In the genomic region with DNA sequence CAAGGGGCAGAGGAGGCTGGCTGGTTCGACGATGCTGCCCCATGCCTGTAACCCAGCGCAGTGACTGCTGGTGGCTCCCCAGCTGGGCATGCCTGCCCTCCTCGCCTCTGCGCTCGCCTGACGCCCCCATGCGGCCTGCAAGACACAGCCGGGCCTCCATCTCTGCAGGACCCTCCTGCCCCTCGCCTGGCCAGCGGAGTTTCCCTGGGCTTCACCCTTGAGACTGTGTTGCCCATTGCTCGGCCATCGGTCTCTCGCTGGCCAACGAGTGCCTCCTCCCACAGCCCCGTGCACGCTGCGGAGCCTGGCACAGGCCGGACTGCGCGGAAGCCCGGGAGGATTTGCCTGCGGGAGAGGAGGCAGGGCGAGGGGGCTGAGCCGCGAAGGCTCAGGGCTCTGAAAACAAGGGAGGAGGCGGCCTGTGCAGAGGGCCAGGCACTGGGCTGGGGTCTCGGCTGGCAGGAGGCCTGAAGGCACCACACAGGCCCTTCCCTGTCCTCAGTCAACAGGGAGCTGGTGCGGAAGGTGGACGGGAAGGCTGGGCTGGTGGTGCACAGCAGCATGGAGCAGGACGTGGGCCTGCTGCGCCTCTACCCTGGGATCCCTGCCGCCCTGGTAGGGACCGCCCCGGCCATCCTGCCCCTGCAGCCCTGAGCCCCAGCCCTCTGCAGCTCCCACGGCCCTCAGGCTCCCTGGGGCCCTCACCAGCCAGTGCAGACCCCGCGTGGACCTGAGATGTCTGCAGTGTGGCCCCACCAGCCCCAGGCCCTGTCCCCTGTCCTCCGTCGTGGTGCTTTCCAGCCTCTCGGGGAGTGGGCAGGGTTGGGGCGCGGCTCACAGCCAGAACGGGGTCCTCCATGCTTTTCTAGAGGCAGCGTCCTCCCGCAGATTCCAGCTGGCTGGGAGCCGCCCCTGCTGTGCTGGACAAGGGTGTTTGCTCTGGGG, we compare ENCODE assay signal across 25 cellular contexts. TPM values are rescaled to one million over a fixed set of nuclear protein-coding genes. Genes with fewer than 3 reads are reported as not detected.
DNase-seq lines count a peak whose midpoint lies in the region; ATAC-seq and TF ChIP-seq lines count a peak whose summit lies in the region.
"Had no signal": no experiment of that assay in that cellular context is flagged by ENCODE, and none has a peak within 500 bp of the region (broad histone marks: within the 10 kb centered on the region; RNA-seq: fewer than 3 reads in every experiment).

No MANE protein-coding gene starts in this region.

- H3K27me3 ChIP-seq in RWPE2 (ENCODE audit: insufficient read depth, poor library complexity, severe bottlenecking) (no peaks in the 10 kb centered on the region), right cardiac atrium (ENCODE audit: control insufficient read depth, insufficient read depth) (no peaks in the 10 kb centered on the region), HAP-1 (ENCODE audit: low read depth) (no peaks in the 10 kb centered on the region)
- H3K27me3 ChIP-seq: SJSA1 had no signal

- no peaks in the 10 kb centered on the region for H3K9me3 ChIP-seq in RWPE2 (ENCODE audit: severe bottlenecking)
- no peaks in the 10 kb centered on the region for H3K9me3 ChIP-seq in right cardiac atrium (ENCODE audit: control insufficient read depth, low read length)
- H3K9me3 ChIP-seq in HAP-1, result no peaks in the 10 kb centered on the region
- H3K9me3 ChIP-seq: A549, heart right ventricle, SJSA1 had no signal

- no peak overlapping the region for H3K27ac ChIP-seq in RWPE2 (ENCODE audit: poor library complexity, severe bottlenecking)
- no peak overlapping the region for H3K27ac ChIP-seq in right cardiac atrium (ENCODE audit: low read length)
- H3K27ac ChIP-seq: A549, heart right ventricle, KMS-11, SJSA1 had no signal

- DNase-seq in activated CD8-positive, alpha-beta memory T cell treated with anti-CD3 and anti-CD28 coated beads, Interleukin-2, amount 50 U/mL, for 4 hours, result peak; percentile 9
- no peak for DNase-seq in activated CD8-positive, alpha-beta memory T cell treated with anti-CD3 and anti-CD28 coated beads for 24 hours
- DNase-seq in RWPE2 (ENCODE audit: low spot score), result peak; percentile 70
- peak; percentile 25 to 66 (median 38) for DNase-seq in right cardiac atrium
- peak; percentile 23 for DNase-seq in retinal pigment epithelial cell (ENCODE audit: low read depth)
- no peak for DNase-seq in HAP-1 (ENCODE audit: low spot score in 2 of 2)
- DNase-seq: activated CD4-positive, CD25-positive, alpha-beta regulatory T cell; amygdala; cerebellar nuclear complex; DMS 273 treated with DMSO at 0.1 percent for 48 hours; effector memory CD8-positive, alpha-beta T cell; NCI-H1048; NCI-H2081 treated with DMSO at 0.1 percent for 48 hours; NCI-H524; stimulated activated naive CD4-positive, alpha-beta T cell; trophoblast cell had no signal

- TF ChIP-seq CTCF in RWPE2 (IDR thresholded peaks at IDR 0.05; ENCODE audit: poor library complexity, severe bottlenecking) (no peak), retinal pigment epithelial cell (conservative IDR thresholded peaks at IDR 0.05; ENCODE audit: low read depth, low read length) (no peak)

- intact Hi-C loops in right cardiac atrium (cut with DNase I), result no loop called here

- 74% methylated on average over 47 of the region's 47 CpGs for WGBS in right cardiac atrium

- H3K4me1 ChIP-seq in RWPE2 (ENCODE audit: insufficient read depth, poor library complexity, severe bottlenecking) (peaks cover 12% of the 10 kb centered on the region), right cardiac atrium (ENCODE audit: control insufficient read depth, insufficient read depth, low read length) (no peaks in the 10 kb centered on the region), HAP-1 (no peaks in the 10 kb centered on the region)
- H3K4me1 ChIP-seq: A549, heart right ventricle, SJSA1 had no signal

- H3K36me3 ChIP-seq in RWPE2 (ENCODE audit: low read depth) (no peaks in the 10 kb centered on the region), HAP-1 (replicated peaks) (no peaks in the 10 kb centered on the region)
- H3K36me3 ChIP-seq: heart right ventricle, SJSA1 had no signal

- ATAC-seq in RWPE2 (ENCODE audit: low read depth) (no peak), right cardiac atrium (peak; percentile 1 to 3), GM21576 (IDR thresholded peaks at IDR 0.05; ENCODE audit: unreplicated experiment) (no peak), GM21447 (IDR thresholded peaks at IDR 0.05; ENCODE audit: unreplicated experiment) (no peak)
- ATAC-seq: effector memory CD8-positive, alpha-beta T cell; heart right ventricle had no signal

- in situ Hi-C loops in HAP-1 (cut with MboI; ENCODE audit: low sequenced_read_pairs), result no loop called here

- H3K4me3 ChIP-seq in RWPE2 (ENCODE audit: severe bottlenecking), result no peak overlapping the region
- no peak overlapping the region for H3K4me3 ChIP-seq in right cardiac atrium (ENCODE audit: low read length)
- no peak overlapping the region for H3K4me3 ChIP-seq in retinal pigment epithelial cell (ENCODE audit: low read length)
- no peak overlapping the region for H3K4me3 ChIP-seq in HAP-1
- H3K4me3 ChIP-seq: A549, heart right ventricle, SJSA1 had no signal

RNA-seq across cellular contexts. Expression of gene ASPG, which starts 17.8 kb away (rescaled TPM):
- total RNA-seq in right cardiac atrium, result 100 to 1,000 TPM; 169 to 307 (median 208) TPM
- polyA plus RNA-seq in right cardiac atrium, result 99.1 TPM
- total RNA-seq: activated T-helper 2 cell treated with anti-CD3 and anti-CD28 coated beads, Interferon-gamma antibody, Interleukin-2, Interleukin-4, amounts not matched to agents 10 μg/mL and 5 μg/mL and 100 μg/mL, durations not matched to agents 14 hours and 24 hours and 36 hours; H4; OCI-LY7; SJSA1 had no signal
- polyA plus RNA-seq: A549 had no signal

RNA-seq across cellular contexts. Expression of gene KIF26A, which starts 35.1 kb away (rescaled TPM):
- 10 to 100 TPM in 2 of 4 donors, 1 to 10 TPM in 2; 7.9 to 10.6 (median 9.9) TPM for total RNA-seq in right cardiac atrium
- polyA plus RNA-seq in right cardiac atrium, result 7.1 TPM
- total RNA-seq: OCI-LY7 had no signal

Comparison
In these comparisons a context has a peak if more than half of its experiments do, and no peak if none do; other contexts are left out.
1. DNase-seq: peak in activated CD8-positive, alpha-beta memory T cell treated with anti-CD3 and anti-CD28 coated beads, Interleukin-2, amount 50 U/mL, for 4 hours (single experiment), RWPE2 (single experiment), right cardiac atrium (3 of 3) and retinal pigment epithelial cell (single experiment); none in activated CD8-positive, alpha-beta memory T cell treated with anti-CD3 and anti-CD28 coated beads for 24 hours (single experiment) and HAP-1 (0 of 2).
2. ATAC-seq: peak in right cardiac atrium (2 of 2); none in RWPE2 (single experiment), GM21576 (single experiment) and GM21447 (single experiment).